Comparison of ENCODE assay signal across 8 cellular contexts in the genomic region with DNA sequence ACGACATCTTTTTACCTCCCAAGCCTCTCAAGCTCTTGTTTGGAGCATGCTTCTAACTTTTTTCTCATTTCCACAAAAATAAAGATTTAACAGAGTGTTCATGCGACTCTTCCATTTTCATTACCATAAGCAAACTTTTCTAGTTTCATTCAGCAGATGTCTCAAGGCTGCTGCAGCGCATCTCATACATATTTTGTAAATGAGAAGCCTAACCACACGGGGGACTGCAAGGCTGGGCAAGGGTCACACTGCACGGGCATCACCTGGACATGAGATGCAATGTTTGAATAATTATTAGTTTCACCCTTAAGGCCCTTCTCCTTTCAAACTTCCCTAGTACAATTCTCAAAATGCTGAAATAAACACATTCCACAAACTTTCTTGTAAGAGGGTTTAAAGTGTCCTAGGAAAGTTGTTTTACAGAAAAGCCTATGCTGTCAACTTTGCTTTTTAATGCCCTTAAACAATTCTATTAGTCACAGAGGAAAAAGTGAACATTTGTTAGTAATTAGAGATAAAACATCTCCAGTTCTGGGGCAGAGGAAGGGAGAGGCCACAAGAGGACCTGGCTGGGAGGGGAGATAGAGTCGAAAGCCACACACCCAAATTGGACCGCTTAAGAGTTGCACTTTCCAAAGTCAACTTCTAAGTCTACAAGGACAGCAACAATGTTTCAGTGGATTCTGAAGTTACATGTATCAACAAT. TPM values are rescaled to one million over a fixed set of nuclear protein-coding genes. Genes with fewer than 3 reads are reported as not detected.
DNase-seq lines count a peak whose midpoint lies in the region; ATAC-seq, FAIRE-seq and TF ChIP-seq lines count a peak whose summit lies in the region.

No MANE protein-coding gene starts in this region.

- in situ Hi-C loops in K562 (cut with MboI) = no loop called here

- ATAC-seq in DND-41 (ENCODE audit: insufficient read depth, low read depth) (no peak), K562 (peak; percentile 57), left lung (peak; percentile 10)

- peaks cover 40% of the 10 kb centered on the region for H3K4me1 ChIP-seq in DND-41 (ENCODE audit: insufficient read depth, low read length)
- H3K4me1 ChIP-seq in Loucy (ENCODE audit: insufficient read depth, low read length, poor library complexity, severe bottlenecking) = peaks cover 43% of the 10 kb centered on the region
- peaks cover 5 to 23% of the 10 kb centered on the region in 2 experiments for H3K4me1 ChIP-seq in K562 (replicated peaks in 1 of 2; ENCODE audit: control insufficient read depth in 2 of 2, insufficient read depth in 2 of 2, low read length in 2 of 2)
- H3K4me1 ChIP-seq in left lung = peaks cover 20 to 39% of the 10 kb centered on the region in 2 donors
- H3K4me1 ChIP-seq in tibial artery = peaks cover 0 to 20% (median 13%) of the 10 kb centered on the region in 4 donors

- no peaks in the 10 kb centered on the region for H3K9me2 ChIP-seq in Loucy (replicated peaks; ENCODE audit: low read depth, low read length)

- no peaks in the 10 kb centered on the region for H3K27me3 ChIP-seq in DND-41 (ENCODE audit: insufficient read depth, low read length, poor library complexity)
- peaks cover 4% of the 10 kb centered on the region for H3K27me3 ChIP-seq in Loucy (ENCODE audit: insufficient read depth, low read length, poor library complexity, severe bottlenecking)
- no peaks in the 10 kb centered on the region for H3K27me3 ChIP-seq in K562 (ENCODE audit: control insufficient read depth in 2 of 2, insufficient read depth in 2 of 2, low read length in 2 of 2)
- H3K27me3 ChIP-seq in left lung = peaks cover 0 to 36% of the 10 kb centered on the region in 2 donors
- peaks cover 0 to under 1% of the 10 kb centered on the region in 2 donors for H3K27me3 ChIP-seq in tibial artery

- peak overlapping the region; percentile 13; the same call in 1 of the 2 replicates for H3K27ac ChIP-seq in DND-41 (ENCODE audit: low read length)
- peak overlapping the region; percentile 59 for H3K27ac ChIP-seq in K562 (ENCODE audit: extremely low read depth, low read depth, low read length)
- peak overlapping the region; percentile 43 to 73 for H3K27ac ChIP-seq in left lung
- H3K27ac ChIP-seq in tibial artery = peak overlapping the region; percentile 61

- H2AFZ ChIP-seq in DND-41 (ENCODE audit: low read depth, low read length) = peak overlapping the region; percentile 64
- 0 out of 2 replicates have a peak overlapping the region, but pooled peaks have one; percentile 61 for H2AFZ ChIP-seq in Loucy (ENCODE audit: low read length)
- peak overlapping the region; percentile 76 for H2AFZ ChIP-seq in K562 (ENCODE audit: low read depth, low read length)

- 33% methylated on average over 7 of the region's 7 CpGs for WGBS in K562 (ENCODE audit: insufficient coverage, low coverage, missing lambda C conversion rate)

- POLR2A ChIA-PET in K562 (lab: Yijun Ruan, JAX) = interaction anchor here (0.6 to 2.2 kb wide), 2 partner anchors 93 to 204 kb away, joined by 3 to 8 read pairs; no protein-coding TSS in a partner anchor

- H3K36me3 ChIP-seq in DND-41 (ENCODE audit: insufficient read depth, low read length) (no peaks in the 10 kb centered on the region), Loucy (ENCODE audit: insufficient read depth, low read length) (no peaks in the 10 kb centered on the region), K562 (ENCODE audit: control insufficient read depth, insufficient read depth, low read length) (peaks cover 13% of the 10 kb centered on the region; the same call in 2 of the 3 replicates), left lung (no peaks in the 10 kb centered on the region), tibial artery (no peaks in the 10 kb centered on the region)

- no peak for TF ChIP-seq POLR2A in K562 (conservative IDR thresholded peaks at IDR 0.05)

- H3K79me2 ChIP-seq in DND-41 (ENCODE audit: insufficient read depth, low read length) (peaks cover 31% of the 10 kb centered on the region), Loucy (ENCODE audit: insufficient read depth, low read length) (no peaks in the 10 kb centered on the region), K562 (ENCODE audit: control insufficient read depth, insufficient read depth, low read length) (peaks cover 45% of the 10 kb centered on the region)

- H3K9me3 ChIP-seq in DND-41 (ENCODE audit: insufficient read depth, low read length, severe bottlenecking) (no peaks in the 10 kb centered on the region), Loucy (ENCODE audit: insufficient read depth, low read depth, low read length) (no peaks in the 10 kb centered on the region; the same call in 1 of the 2 replicates), K562 (replicated peaks; ENCODE audit: control insufficient read depth, insufficient read depth, low read depth, low read length) (no peaks in the 10 kb centered on the region), left lung (no peaks in the 10 kb centered on the region), tibial artery (no peaks in the 10 kb centered on the region)

- BruUV-seq in K562 (replicated peaks; lab: Mats Ljungman, UMichigan) = no TSS peak

- H3K9ac ChIP-seq in DND-41 (ENCODE audit: low read depth, low read length) = peak overlapping the region; percentile 68
- peak overlapping the region; percentile 73 for H3K9ac ChIP-seq in Loucy (ENCODE audit: low read depth, low read length, poor library complexity, severe bottlenecking)
- peak overlapping the region; percentile 69 to 86; a peak in 3 of 4 replicates for H3K9ac ChIP-seq in K562 (ENCODE audit: insufficient read depth in 1 of 2, low read depth in 2 of 2, low read length in 2 of 2)

- H3K4me2 ChIP-seq in DND-41 (ENCODE audit: insufficient read depth, low read length) = peak overlapping the region; percentile 85
- peak overlapping the region; percentile 95 for H3K4me2 ChIP-seq in Loucy (ENCODE audit: low read depth, low read length, poor library complexity, severe bottlenecking)
- peak overlapping the region; percentile 92 for H3K4me2 ChIP-seq in K562 (ENCODE audit: insufficient read depth, low read length)

- TF ChIP-seq CTCF in DND-41 (IDR thresholded peaks at IDR 0.05; ENCODE audit: borderline replicate concordance, extremely low read depth, low read length, poor library complexity, severe bottlenecking) = no peak
- peak; percentile 32; the same call in 1 of the 2 replicates for TF ChIP-seq CTCF in Loucy (conservative IDR thresholded peaks at IDR 0.05; ENCODE audit: low read length)
- TF ChIP-seq CTCF in K562 (IDR thresholded peaks at IDR 0.05 in 2 of 3, conservative IDR thresholded peaks at IDR 0.05 in 1 of 3; ENCODE audit: insufficient read depth in 2 of 3, low read depth in 1 of 3, low read length in 3 of 3) = no peak; a peak in 1 of 6 replicates
- TF ChIP-seq CTCF in left lung (IDR thresholded peaks at IDR 0.05) = no peak
- TF ChIP-seq CTCF in tibial artery (IDR thresholded peaks at IDR 0.05) = no peak

- no peak for TF ChIP-seq EP300 in K562 (IDR thresholded peaks at IDR 0.05; ENCODE audit: low read length)

- DNase-seq in DND-41 (no peak), K562 (ENCODE audit: extremely low read depth in 1 of 4, low spot score in 3 of 4) (peak in 3 of 4 experiments; percentile 37 to 59 (median 54)), left lung (no peak), tibial artery (no peak), superior temporal gyrus (ENCODE audit: extremely low spot score) (no peak), posterior cingulate gyrus (no peak), NCI-H187 (lab: John Stamatoyannopoulos, UW) (no peak)

- CTCF ChIA-PET in K562 (lab: Yijun Ruan, JAX; ENCODE audit: low intra/inter-chr PET ratio) = no interaction called here

- no peak for TF ChIP-seq RAD21 in K562 (CRISPR knock-in tag; conservative IDR thresholded peaks at IDR 0.05 in 1 of 2, IDR thresholded peaks at IDR 0.05 in 1 of 2)

- intact Hi-C loops in K562 (cut with micrococcal nuclease) = loop anchor here (10.0 kb wide), 1 partner anchor 94 kb away; no protein-coding TSS in a partner anchor
- intact Hi-C loops in left lung (cut with DNase I) = no loop called here
- intact Hi-C loops in tibial artery (cut with DNase I; ENCODE audit: low total_unique reads) = loop anchor here (10.0 kb wide), 1 partner anchor 204 kb away; no protein-coding TSS in a partner anchor
- intact Hi-C loops in posterior cingulate gyrus (cut with DNase I) = no loop called here

- no peaks in the 10 kb centered on the region for H3F3A ChIP-seq in Loucy (ENCODE audit: low read depth)

- no peaks in the 10 kb centered on the region for H3K9me1 ChIP-seq in K562 (ENCODE audit: control insufficient read depth, insufficient read depth, low read length)

- peak overlapping the region; percentile 70 to 81; a peak in 3 of 4 replicates for H3K4me3 ChIP-seq in DND-41 (ENCODE audit: low read depth in 1 of 2, low read length in 2 of 2)
- peak overlapping the region; percentile 85 for H3K4me3 ChIP-seq in Loucy (ENCODE audit: low read length, poor library complexity, severe bottlenecking)
- H3K4me3 ChIP-seq in K562 = peak overlapping the region; percentile 72
- peak overlapping the region; percentile 41 to 73 for H3K4me3 ChIP-seq in left lung
- peak overlapping the region; percentile 62 to 64 for H3K4me3 ChIP-seq in tibial artery

- peak; percentile 70 for FAIRE-seq in K562 (lab: Jason Lieb, UNC)

- H4K20me1 ChIP-seq in DND-41 (ENCODE audit: insufficient read depth, low read length) (peaks cover 17% of the 10 kb centered on the region; the same call in 1 of the 2 replicates), Loucy (ENCODE audit: insufficient read depth, low read length, poor library complexity, severe bottlenecking) (peaks cover 35% of the 10 kb centered on the region), K562 (replicated peaks; ENCODE audit: control insufficient read depth, insufficient read depth, low read length) (peaks cover 18% of the 10 kb centered on the region; the same call in 1 of the 2 replicates)

RNA-seq across cellular contexts. Expression of gene DENND1A, which starts 1.3 kb away (rescaled TPM):
- 113 and 184 TPM in 2 replicates for total RNA-seq in K562 (2011; cell fraction: chromatin; rRNA removed; ENCODE audit: low replicate concordance)
- 47.5 and 54.5 TPM in 2 replicates for total RNA-seq in K562 (2011; cell fraction: nucleolus; rRNA removed)
- 95.0 and 115 TPM in 2 replicates for total RNA-seq in K562 (2011; cell fraction: nucleoplasm; rRNA removed)
- 15.6 and 15.7 TPM in 2 replicates for total RNA-seq in K562 (2014; rRNA removed)
- 12.8 and 13.3 TPM in 2 replicates for total RNA-seq in K562 (2014; rRNA removed; fragmentation: Illumina TruSeq; extraction: Trizol)
- total RNA-seq in K562 (2015; rRNA removed; fragmentation: Illumina TruSeq; extraction: Trizol) = 10.2 and 12.7 TPM in 2 replicates
- total RNA-seq in K562 (2021) = 27.9 and 28.5 TPM in 2 replicates
- polyA plus RNA-seq in K562 (2011; rRNA removed) = 29.5 and 41.9 TPM in 2 replicates
- 52.6 and 55.0 TPM in 2 replicates for polyA plus RNA-seq in K562 (2011; cell fraction: cytosol; rRNA removed)
- 45.9 and 63.9 TPM in 2 replicates for polyA plus RNA-seq in K562 (2011; cell fraction: nucleus; rRNA removed)
- 20.1 and 23.6 TPM in 2 replicates for polyA plus RNA-seq in K562 (2012)
- polyA plus RNA-seq in K562 (2014; fragmentation: Illumina TruSeq; extraction: Trizol) = 19.1 and 25.8 TPM in 2 replicates
- 1 to 10 TPM; 7.6 to 7.7 TPM for polyA plus RNA-seq in K562 (2014; fragmentation: Nextera tagmentation; extraction: Ambion mirVana)
- polyA plus RNA-seq in K562 (2014; rRNA removed) = 17.3 and 22.7 TPM in 2 replicates
- 38.7 and 44.7 TPM in 2 replicates for polyA minus RNA-seq in K562 (2011; rRNA and poly(A)+ RNA removed)
- 22.0 and 34.3 TPM in 2 replicates for polyA minus RNA-seq in K562 (2011; cell fraction: cytosol; rRNA and poly(A)+ RNA removed)
- 28.7 and 29.8 TPM in 2 replicates for polyA minus RNA-seq in K562 (2011; cell fraction: nucleus; rRNA and poly(A)+ RNA removed)
- total RNA-seq in left lung = 10 to 100 TPM; 10.8 to 23.2 TPM

Comparison
In these comparisons a context has a peak if more than half of its experiments do, and no peak if none do; other contexts are left out.
1. DNase-seq: peak in K562 (3 of 4); none in DND-41 (single experiment), left lung (0 of 2), tibial artery (0 of 2), superior temporal gyrus (single experiment), posterior cingulate gyrus (0 of 10) and NCI-H187 (0 of 2).
2. intact Hi-C loops: an anchor here in K562 (10.0 kb wide) and tibial artery (10.0 kb wide); none called in left lung and posterior cingulate gyrus.
3. Peak in every context shown above with its lines, with median percentiles within 50 percentile points of each other: H2AFZ ChIP-seq, H3K27ac ChIP-seq, H3K4me2 ChIP-seq, H3K4me3 ChIP-seq and H3K9ac ChIP-seq.